In the genomic region with DNA sequence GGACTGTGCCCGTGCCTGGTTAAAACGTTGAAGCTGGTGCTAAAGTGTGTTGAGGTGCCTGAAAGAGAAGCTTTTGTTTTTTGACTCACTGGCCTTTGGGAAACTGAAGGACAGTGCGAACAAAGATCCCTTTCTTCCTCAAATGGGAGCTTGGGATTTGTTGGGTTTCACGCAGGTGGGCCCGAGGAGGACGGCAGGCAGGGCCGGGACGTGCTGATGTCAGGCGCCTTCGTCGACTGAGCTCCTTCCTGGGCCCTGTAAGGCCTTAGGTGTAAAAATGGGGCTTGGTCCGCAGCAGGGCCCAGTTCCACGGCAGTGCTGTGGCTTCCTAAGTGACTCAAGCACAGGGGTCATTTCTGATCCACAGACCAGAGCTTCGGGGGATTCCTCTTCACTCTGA, we compare ENCODE assay signal across 18 cellular contexts.
A peak's percentile ranks its signal among the peaks of the same experiment; 100 is the strongest.
DNase-seq lines count a peak whose midpoint lies in the region; ATAC-seq and TF ChIP-seq lines count a peak whose summit lies in the region.
"Had no signal": no experiment of that assay in that cellular context is flagged by ENCODE, and none has a peak within 500 bp of the region (broad histone marks: within the 10 kb centered on the region; RNA-seq: fewer than 3 reads in every experiment).

No MANE protein-coding gene starts in this region.

- DNase-seq in cardiac septum (ENCODE audit: low spot score) (peak; percentile 38), right atrium auricular region (ENCODE audit: low spot score) (no peak), RWPE2 (ENCODE audit: low spot score) (peak; percentile 49), osteoblast (ENCODE audit: insufficient read length, low spot score, missing footprints) (peak; percentile 61), NCI-H748 treated with DMSO at 0.1 percent for 48 hours (lab: John Stamatoyannopoulos, UW) (no peak), trophoblast cell (no peak)
- DNase-seq: DMS153, Kasumi-1, NCI-H1105 treated with DMSO at 0.1 percent for 48 hours, NCI-H2029, NCI-H446 treated with DMSO at 0.1 percent for 48 hours, NCI-H526, PC-9, SHP77 had no signal

- no peak overlapping the region for H3K4ac ChIP-seq in trophoblast cell (ENCODE audit: low read depth, low read length)

- no peaks in the 10 kb centered on the region for H3K79me2 ChIP-seq in osteoblast (ENCODE audit: insufficient read depth, low read length)
- H3K79me2 ChIP-seq in trophoblast cell (ENCODE audit: control insufficient read depth, insufficient read depth, low read length, poor library complexity) = no peaks in the 10 kb centered on the region

- H2BK5ac ChIP-seq in trophoblast cell (ENCODE audit: low read depth, low read length, poor library complexity) = no peak overlapping the region

- intact Hi-C loops in cardiac septum (cut with DNase I) = no loop called here

- H3K14ac ChIP-seq in trophoblast cell (ENCODE audit: low read length) = no peak overlapping the region

- H3K27ac ChIP-seq in right atrium auricular region = no peak overlapping the region
- no peak overlapping the region for H3K27ac ChIP-seq in RWPE2 (ENCODE audit: poor library complexity, severe bottlenecking)
- H3K27ac ChIP-seq in osteoblast (ENCODE audit: low read depth, low read length) = no peak overlapping the region
- no peak overlapping the region for H3K27ac ChIP-seq in trophoblast cell (ENCODE audit: low read depth, low read length)
- H3K27ac ChIP-seq: 22Rv1, PC-9, SK-N-MC had no signal

- H3K9me3 ChIP-seq in right atrium auricular region (no peaks in the 10 kb centered on the region), RWPE2 (ENCODE audit: severe bottlenecking) (no peaks in the 10 kb centered on the region), osteoblast (ENCODE audit: low read depth, low read length) (no peaks in the 10 kb centered on the region), trophoblast cell (ENCODE audit: insufficient read depth, low read depth, low read length) (peaks cover 1% of the 10 kb centered on the region)

- H4K20me1 ChIP-seq in osteoblast (ENCODE audit: insufficient read depth, low read length) = no peaks in the 10 kb centered on the region

- no peak overlapping the region for H4K12ac ChIP-seq in trophoblast cell (ENCODE audit: low read depth, low read length)

- H3K9ac ChIP-seq in trophoblast cell (ENCODE audit: low read length) = no peak overlapping the region

- H4K8ac ChIP-seq in trophoblast cell (ENCODE audit: low read depth, low read length) = no peak overlapping the region

- TF ChIP-seq CTCF in right atrium auricular region (IDR thresholded peaks at IDR 0.05) (no peak), RWPE2 (IDR thresholded peaks at IDR 0.05; ENCODE audit: poor library complexity, severe bottlenecking) (no peak), osteoblast (IDR thresholded peaks at IDR 0.05; ENCODE audit: extremely low read depth, low read depth, low read length) (no peak)

- no peak overlapping the region for H2BK120ac ChIP-seq in trophoblast cell (ENCODE audit: insufficient read depth, low read length, poor library complexity)

- H3K27me3 ChIP-seq in right atrium auricular region (no peaks in the 10 kb centered on the region), RWPE2 (ENCODE audit: insufficient read depth, poor library complexity, severe bottlenecking) (no peaks in the 10 kb centered on the region), osteoblast (ENCODE audit: insufficient read depth, low read length) (no peaks in the 10 kb centered on the region), trophoblast cell (ENCODE audit: insufficient read depth, low read length) (no peaks in the 10 kb centered on the region)

- no peak overlapping the region for H2AK5ac ChIP-seq in trophoblast cell (ENCODE audit: low read length)

- no peak overlapping the region for H3K18ac ChIP-seq in trophoblast cell (ENCODE audit: low read length)

- H3K4me2 ChIP-seq in osteoblast (ENCODE audit: insufficient read depth, low read length) (no peak overlapping the region), trophoblast cell (ENCODE audit: low read length) (no peak overlapping the region)
- H3K4me2 ChIP-seq: PC-9 had no signal

- H3K4me1 ChIP-seq in right atrium auricular region = peaks cover 0 to 14% of the 10 kb centered on the region in 2 donors
- no peaks in the 10 kb centered on the region for H3K4me1 ChIP-seq in RWPE2 (ENCODE audit: insufficient read depth, poor library complexity, severe bottlenecking)
- H3K4me1 ChIP-seq in osteoblast (ENCODE audit: insufficient read depth, low read length) = peaks cover 13% of the 10 kb centered on the region
- peaks cover 14% of the 10 kb centered on the region in 2 experiments for H3K4me1 ChIP-seq in trophoblast cell (ENCODE audit: control insufficient read depth in 1 of 2, insufficient read depth in 2 of 2, low read length in 2 of 2)

- H3K79me1 ChIP-seq in trophoblast cell (ENCODE audit: low read length) = peaks cover 5% of the 10 kb centered on the region

- no peak overlapping the region for H4K91ac ChIP-seq in trophoblast cell (ENCODE audit: low read depth, low read length)

- H3K4me3 ChIP-seq in right atrium auricular region = no peak overlapping the region
- no peak overlapping the region for H3K4me3 ChIP-seq in RWPE2 (ENCODE audit: severe bottlenecking)
- no peak overlapping the region for H3K4me3 ChIP-seq in osteoblast (ENCODE audit: insufficient read depth, low read length)
- no peak overlapping the region for H3K4me3 ChIP-seq in trophoblast cell (ENCODE audit: low read depth, low read length)
- H3K4me3 ChIP-seq: K562, PC-9, SK-N-MC had no signal

- H3K23ac ChIP-seq in trophoblast cell (ENCODE audit: low read length) = no peak overlapping the region

- no peak overlapping the region for H2BK12ac ChIP-seq in trophoblast cell (ENCODE audit: low read length)

- H3K36me3 ChIP-seq in right atrium auricular region (peaks cover 12% of the 10 kb centered on the region), RWPE2 (ENCODE audit: low read depth) (no peaks in the 10 kb centered on the region), osteoblast (ENCODE audit: insufficient read depth, low read length) (peaks cover 7% of the 10 kb centered on the region), trophoblast cell (ENCODE audit: control insufficient read depth in 1 of 2, insufficient read depth in 2 of 2, low read length in 2 of 2) (peaks cover 16 to 21% of the 10 kb centered on the region in 2 experiments)

- no peak for ATAC-seq in RWPE2 (ENCODE audit: low read depth)
- no peak for ATAC-seq in HG02610 (IDR thresholded peaks at IDR 0.05; ENCODE audit: unreplicated experiment)
- ATAC-seq: K562 had no signal

- no CpG with 5 or more reads among the region's 14 CpGs for WGBS in trophoblast cell (ENCODE audit: extremely low coverage, insufficient coverage, insufficient read length)

- H2AFZ ChIP-seq in osteoblast (ENCODE audit: low read length) = no peak overlapping the region
- no peak overlapping the region for H2AFZ ChIP-seq in trophoblast cell (ENCODE audit: insufficient read depth, low read length, poor library complexity)
- H2AFZ ChIP-seq: PC-9 had no signal

Comparison
In these comparisons a context has a peak if more than half of its experiments do, and no peak if none do; other contexts are left out.
1. DNase-seq: peak in cardiac septum (single experiment), RWPE2 (single experiment) and osteoblast (single experiment); none in right atrium auricular region (single experiment), NCI-H748 treated with DMSO at 0.1 percent for 48 hours (single experiment) and trophoblast cell (0 of 2).